1 cellular context compared by ENCODE assay signal in the genomic region with DNA sequence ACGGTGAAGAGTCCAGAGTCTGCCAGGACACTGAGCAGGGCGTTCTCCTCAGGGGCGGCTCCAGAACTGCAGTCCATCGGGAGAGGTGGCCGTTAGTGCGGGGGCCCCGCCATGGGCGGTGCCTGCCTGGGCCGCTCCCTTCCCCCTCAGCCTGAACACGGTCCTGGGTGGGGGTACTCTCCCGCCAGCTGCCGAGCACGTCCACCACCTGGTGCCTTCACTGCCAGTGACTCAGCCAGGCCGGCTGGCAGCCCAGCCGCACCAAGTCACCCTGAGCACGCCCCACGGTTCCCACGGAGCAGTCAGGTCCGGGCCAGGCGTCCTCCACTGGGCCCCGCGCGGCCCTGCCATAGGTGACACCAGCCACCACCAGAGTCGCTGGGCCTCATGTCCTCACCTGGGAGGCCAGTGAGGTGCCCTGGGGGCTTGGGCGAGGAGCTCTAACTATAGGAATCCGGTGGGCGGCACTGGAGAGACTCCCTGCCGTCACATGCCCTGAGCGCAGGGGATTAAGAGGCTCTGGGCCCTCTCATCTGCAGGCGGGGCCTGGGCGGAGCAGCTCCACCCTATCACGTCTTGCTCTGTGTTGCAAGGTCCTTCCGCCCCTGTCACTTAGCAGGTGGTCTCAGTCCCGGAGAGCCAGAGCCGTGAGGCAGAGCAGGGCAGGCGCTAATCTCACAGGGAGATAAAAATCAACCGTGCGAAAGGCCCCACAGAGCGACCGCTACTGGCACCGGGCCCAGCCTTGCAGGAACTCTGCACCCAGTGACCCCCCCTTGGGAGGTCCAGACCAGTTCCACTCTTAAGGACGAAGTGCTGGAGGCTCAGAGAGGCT.
A peak's percentile ranks its signal among the peaks of the same experiment; 100 is the strongest.
TF ChIP-seq lines count a peak whose summit lies in the region.

No MANE protein-coding gene starts in this region.

TF ChIP-seq in K562, 482 proteins besides CTCF, POLR2A, EP300 and RAD21 (continued from another document and continues in another):
- TF ChIP-seq, protein P1, sequence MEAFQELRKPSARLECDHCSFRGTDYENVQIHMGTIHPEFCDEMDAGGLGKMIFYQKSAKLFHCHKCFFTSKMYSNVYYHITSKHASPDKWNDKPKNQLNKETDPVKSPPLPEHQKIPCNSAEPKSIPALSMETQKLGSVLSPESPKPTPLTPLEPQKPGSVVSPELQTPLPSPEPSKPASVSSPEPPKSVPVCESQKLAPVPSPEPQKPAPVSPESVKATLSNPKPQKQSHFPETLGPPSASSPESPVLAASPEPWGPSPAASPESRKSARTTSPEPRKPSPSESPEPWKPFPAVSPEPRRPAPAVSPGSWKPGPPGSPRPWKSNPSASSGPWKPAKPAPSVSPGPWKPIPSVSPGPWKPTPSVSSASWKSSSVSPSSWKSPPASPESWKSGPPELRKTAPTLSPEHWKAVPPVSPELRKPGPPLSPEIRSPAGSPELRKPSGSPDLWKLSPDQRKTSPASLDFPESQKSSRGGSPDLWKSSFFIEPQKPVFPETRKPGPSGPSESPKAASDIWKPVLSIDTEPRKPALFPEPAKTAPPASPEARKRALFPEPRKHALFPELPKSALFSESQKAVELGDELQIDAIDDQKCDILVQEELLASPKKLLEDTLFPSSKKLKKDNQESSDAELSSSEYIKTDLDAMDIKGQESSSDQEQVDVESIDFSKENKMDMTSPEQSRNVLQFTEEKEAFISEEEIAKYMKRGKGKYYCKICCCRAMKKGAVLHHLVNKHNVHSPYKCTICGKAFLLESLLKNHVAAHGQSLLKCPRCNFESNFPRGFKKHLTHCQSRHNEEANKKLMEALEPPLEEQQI (IDR thresholded peaks at IDR 0.05) = no peak
- no peak; the same call in 1 of the 2 replicates for TF ChIP-seq NCOA1 (IDR thresholded peaks at IDR 0.05; ENCODE audit: low read depth)
- peak; percentile 35; the same call in 1 of the 2 replicates for TF ChIP-seq TAL1 (IDR thresholded peaks at IDR 0.05)
- peak; percentile 44; the same call in 1 of the 2 replicates for TF ChIP-seq KLF6 (CRISPR knock-in tag; IDR thresholded peaks at IDR 0.05; ENCODE audit: borderline replicate concordance)
- TF ChIP-seq, protein P2, sequence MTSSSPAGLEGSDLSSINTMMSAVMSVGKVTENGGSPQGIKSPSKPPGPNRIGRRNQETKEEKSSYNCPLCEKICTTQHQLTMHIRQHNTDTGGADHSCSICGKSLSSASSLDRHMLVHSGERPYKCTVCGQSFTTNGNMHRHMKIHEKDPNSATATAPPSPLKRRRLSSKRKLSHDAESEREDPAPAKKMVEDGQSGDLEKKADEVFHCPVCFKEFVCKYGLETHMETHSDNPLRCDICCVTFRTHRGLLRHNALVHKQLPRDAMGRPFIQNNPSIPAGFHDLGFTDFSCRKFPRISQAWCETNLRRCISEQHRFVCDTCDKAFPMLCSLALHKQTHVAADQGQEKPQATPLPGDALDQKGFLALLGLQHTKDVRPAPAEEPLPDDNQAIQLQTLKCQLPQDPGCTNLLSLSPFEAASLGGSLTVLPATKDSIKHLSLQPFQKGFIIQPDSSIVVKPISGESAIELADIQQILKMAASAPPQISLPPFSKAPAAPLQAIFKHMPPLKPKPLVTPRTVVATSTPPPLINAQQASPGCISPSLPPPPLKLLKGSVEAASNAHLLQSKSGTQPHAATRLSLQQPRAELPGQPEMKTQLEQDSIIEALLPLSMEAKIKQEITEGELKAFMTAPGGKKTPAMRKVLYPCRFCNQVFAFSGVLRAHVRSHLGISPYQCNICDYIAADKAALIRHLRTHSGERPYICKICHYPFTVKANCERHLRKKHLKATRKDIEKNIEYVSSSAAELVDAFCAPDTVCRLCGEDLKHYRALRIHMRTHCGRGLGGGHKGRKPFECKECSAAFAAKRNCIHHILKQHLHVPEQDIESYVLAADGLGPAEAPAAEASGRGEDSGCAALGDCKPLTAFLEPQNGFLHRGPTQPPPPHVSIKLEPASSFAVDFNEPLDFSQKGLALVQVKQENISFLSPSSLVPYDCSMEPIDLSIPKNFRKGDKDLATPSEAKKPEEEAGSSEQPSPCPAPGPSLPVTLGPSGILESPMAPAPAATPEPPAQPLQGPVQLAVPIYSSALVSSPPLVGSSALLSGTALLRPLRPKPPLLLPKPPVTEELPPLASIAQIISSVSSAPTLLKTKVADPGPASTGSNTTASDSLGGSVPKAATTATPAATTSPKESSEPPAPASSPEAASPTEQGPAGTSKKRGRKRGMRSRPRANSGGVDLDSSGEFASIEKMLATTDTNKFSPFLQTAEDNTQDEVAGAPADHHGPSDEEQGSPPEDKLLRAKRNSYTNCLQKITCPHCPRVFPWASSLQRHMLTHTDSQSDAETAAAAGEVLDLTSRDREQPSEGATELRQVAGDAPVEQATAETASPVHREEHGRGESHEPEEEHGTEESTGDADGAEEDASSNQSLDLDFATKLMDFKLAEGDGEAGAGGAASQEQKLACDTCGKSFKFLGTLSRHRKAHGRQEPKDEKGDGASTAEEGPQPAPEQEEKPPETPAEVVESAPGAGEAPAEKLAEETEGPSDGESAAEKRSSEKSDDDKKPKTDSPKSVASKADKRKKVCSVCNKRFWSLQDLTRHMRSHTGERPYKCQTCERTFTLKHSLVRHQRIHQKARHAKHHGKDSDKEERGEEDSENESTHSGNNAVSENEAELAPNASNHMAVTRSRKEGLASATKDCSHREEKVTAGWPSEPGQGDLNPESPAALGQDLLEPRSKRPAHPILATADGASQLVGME (CRISPR knock-in tag; IDR thresholded peaks at IDR 0.05) = peak; percentile 67; the same call in 1 of the 2 replicates
- TF ChIP-seq SMAD2 (IDR thresholded peaks at IDR 0.05; ENCODE audit: low read depth, low read length) = no peak
- TF ChIP-seq TCF7L2 (IDR thresholded peaks at IDR 0.05; ENCODE audit: low read depth, low read length) = no peak
- no peak for TF ChIP-seq MXI1 (IDR thresholded peaks at IDR 0.05; ENCODE audit: low read depth, low read length)
- TF ChIP-seq, protein P3, sequence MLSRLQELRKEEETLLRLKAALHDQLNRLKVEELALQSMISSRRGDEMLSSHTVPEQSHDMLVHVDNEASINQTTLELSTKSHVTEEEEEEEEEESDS (CRISPR knock-in tag; IDR thresholded peaks at IDR 0.05) = no peak
- no peak; the same call in 1 of the 2 replicates for TF ChIP-seq ZNF143 (CRISPR knock-in tag; IDR thresholded peaks at IDR 0.05)
- no peak for TF ChIP-seq SRSF3 (IDR thresholded peaks at IDR 0.05; ENCODE audit: insufficient read depth, low read length)
- TF ChIP-seq ZNF3 (CRISPR knock-in tag; IDR thresholded peaks at IDR 0.05) = no peak
- TF ChIP-seq CHD4 (IDR thresholded peaks at IDR 0.05; ENCODE audit: insufficient read depth, insufficient replicate concordance, low read depth, low read length, poor library complexity, severe bottlenecking) = peak; percentile 27
- peak; percentile 27 for TF ChIP-seq DACH1 (IDR thresholded peaks at IDR 0.05; ENCODE audit: partially characterized antibody)
- TF ChIP-seq, protein P4, sequence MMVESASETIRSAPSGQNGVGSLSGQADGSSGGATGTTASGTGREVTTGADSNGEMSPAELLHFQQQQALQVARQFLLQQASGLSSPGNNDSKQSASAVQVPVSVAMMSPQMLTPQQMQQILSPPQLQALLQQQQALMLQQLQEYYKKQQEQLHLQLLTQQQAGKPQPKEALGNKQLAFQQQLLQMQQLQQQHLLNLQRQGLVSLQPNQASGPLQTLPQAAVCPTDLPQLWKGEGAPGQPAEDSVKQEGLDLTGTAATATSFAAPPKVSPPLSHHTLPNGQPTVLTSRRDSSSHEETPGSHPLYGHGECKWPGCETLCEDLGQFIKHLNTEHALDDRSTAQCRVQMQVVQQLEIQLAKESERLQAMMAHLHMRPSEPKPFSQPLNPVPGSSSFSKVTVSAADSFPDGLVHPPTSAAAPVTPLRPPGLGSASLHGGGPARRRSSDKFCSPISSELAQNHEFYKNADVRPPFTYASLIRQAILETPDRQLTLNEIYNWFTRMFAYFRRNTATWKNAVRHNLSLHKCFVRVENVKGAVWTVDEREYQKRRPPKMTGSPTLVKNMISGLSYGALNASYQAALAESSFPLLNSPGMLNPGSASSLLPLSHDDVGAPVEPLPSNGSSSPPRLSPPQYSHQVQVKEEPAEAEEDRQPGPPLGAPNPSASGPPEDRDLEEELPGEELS (CRISPR knock-in tag; IDR thresholded peaks at IDR 0.05; ENCODE audit: borderline replicate concordance) = no peak
- TF ChIP-seq, protein P5, sequence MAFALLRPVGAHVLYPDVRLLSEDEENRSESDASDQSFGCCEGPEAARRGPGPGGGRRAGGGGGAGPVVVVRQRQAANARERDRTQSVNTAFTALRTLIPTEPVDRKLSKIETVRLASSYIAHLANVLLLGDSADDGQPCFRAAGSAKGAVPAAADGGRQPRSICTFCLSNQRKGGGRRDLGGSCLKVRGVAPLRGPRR (CRISPR knock-in tag; IDR thresholded peaks at IDR 0.05) = no peak
- no peak for TF ChIP-seq ARHGAP35 (IDR thresholded peaks at IDR 0.05; ENCODE audit: partially characterized antibody)
- TF ChIP-seq GABPB2 (CRISPR knock-in tag; conservative IDR thresholded peaks at IDR 0.05) = no peak
- TF ChIP-seq SNRNP70 (optimal IDR thresholded peaks at IDR 0.05; ENCODE audit: low read depth, low read length) = no peak
- TF ChIP-seq ZZZ3 (IDR thresholded peaks at IDR 0.05) = no peak
- TF ChIP-seq LARP7 (IDR thresholded peaks at IDR 0.05) = no peak
- TF ChIP-seq MCM5 (IDR thresholded peaks at IDR 0.05; ENCODE audit: low read depth) = no peak
- 0 out of 2 replicates have a peak, but pooled peaks have one; percentile 54 for TF ChIP-seq ELF2 (CRISPR knock-in tag; IDR thresholded peaks at IDR 0.05)
- TF ChIP-seq STAT5B (CRISPR knock-in tag; IDR thresholded peaks at IDR 0.05) = no peak
- peak; percentile 91 for TF ChIP-seq RBFOX2 (IDR thresholded peaks at IDR 0.05; ENCODE audit: low read depth, low read length)
- TF ChIP-seq PYGO2 (tag; IDR thresholded peaks at IDR 0.05) = no peak
- TF ChIP-seq, protein P6, sequence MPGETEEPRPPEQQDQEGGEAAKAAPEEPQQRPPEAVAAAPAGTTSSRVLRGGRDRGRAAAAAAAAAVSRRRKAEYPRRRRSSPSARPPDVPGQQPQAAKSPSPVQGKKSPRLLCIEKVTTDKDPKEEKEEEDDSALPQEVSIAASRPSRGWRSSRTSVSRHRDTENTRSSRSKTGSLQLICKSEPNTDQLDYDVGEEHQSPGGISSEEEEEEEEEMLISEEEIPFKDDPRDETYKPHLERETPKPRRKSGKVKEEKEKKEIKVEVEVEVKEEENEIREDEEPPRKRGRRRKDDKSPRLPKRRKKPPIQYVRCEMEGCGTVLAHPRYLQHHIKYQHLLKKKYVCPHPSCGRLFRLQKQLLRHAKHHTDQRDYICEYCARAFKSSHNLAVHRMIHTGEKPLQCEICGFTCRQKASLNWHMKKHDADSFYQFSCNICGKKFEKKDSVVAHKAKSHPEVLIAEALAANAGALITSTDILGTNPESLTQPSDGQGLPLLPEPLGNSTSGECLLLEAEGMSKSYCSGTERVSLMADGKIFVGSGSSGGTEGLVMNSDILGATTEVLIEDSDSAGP (CRISPR knock-in tag; IDR thresholded peaks at IDR 0.05) = 0 out of 2 replicates have a peak, but pooled peaks have one; percentile 24
- TF ChIP-seq SLC30A9 (CRISPR knock-in tag; IDR thresholded peaks at IDR 0.05) = no peak
- no peak for TF ChIP-seq ZNF124 (CRISPR knock-in tag; IDR thresholded peaks at IDR 0.05)
- TF ChIP-seq IRF2 (CRISPR knock-in tag; IDR thresholded peaks at IDR 0.05) = no peak
- TF ChIP-seq GTF2E2 (tag; IDR thresholded peaks at IDR 0.05) = peak; percentile 28; the same call in 1 of the 2 replicates
- TF ChIP-seq MYNN (IDR thresholded peaks at IDR 0.05) = peak; percentile 75
- no peak for TF ChIP-seq MYNN (CRISPR knock-in tag; IDR thresholded peaks at IDR 0.05)
- TF ChIP-seq BRD4 (IDR thresholded peaks at IDR 0.05) = 0 out of 2 replicates have a peak, but pooled peaks have one; percentile 78
- TF ChIP-seq DIDO1 (tag; IDR thresholded peaks at IDR 0.05; ENCODE audit: low read depth) = no peak
- TF ChIP-seq BRCA1 (IDR thresholded peaks at IDR 0.05) = no peak
- 0 out of 2 replicates have a peak, but pooled peaks have one; percentile 64 for TF ChIP-seq BRCA1 (CRISPR knock-in tag; IDR thresholded peaks at IDR 0.05)
- TF ChIP-seq SPI1 (IDR thresholded peaks at IDR 0.05; ENCODE audit: borderline replicate concordance, low read depth, low read length) = no peak; the same call in 1 of the 2 replicates
- no peak for TF ChIP-seq PRPF4 (IDR thresholded peaks at IDR 0.05; ENCODE audit: insufficient read depth, low read depth, low read length, poor library complexity, severe bottlenecking)
- TF ChIP-seq ESRRB (CRISPR knock-in tag; IDR thresholded peaks at IDR 0.05; ENCODE audit: borderline replicate concordance) = no peak
- TF ChIP-seq, protein P7, sequence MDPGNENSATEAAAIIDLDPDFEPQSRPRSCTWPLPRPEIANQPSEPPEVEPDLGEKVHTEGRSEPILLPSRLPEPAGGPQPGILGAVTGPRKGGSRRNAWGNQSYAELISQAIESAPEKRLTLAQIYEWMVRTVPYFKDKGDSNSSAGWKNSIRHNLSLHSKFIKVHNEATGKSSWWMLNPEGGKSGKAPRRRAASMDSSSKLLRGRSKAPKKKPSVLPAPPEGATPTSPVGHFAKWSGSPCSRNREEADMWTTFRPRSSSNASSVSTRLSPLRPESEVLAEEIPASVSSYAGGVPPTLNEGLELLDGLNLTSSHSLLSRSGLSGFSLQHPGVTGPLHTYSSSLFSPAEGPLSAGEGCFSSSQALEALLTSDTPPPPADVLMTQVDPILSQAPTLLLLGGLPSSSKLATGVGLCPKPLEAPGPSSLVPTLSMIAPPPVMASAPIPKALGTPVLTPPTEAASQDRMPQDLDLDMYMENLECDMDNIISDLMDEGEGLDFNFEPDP (CRISPR knock-in tag; IDR thresholded peaks at IDR 0.05) = no peak
- TF ChIP-seq TCF3 (CRISPR knock-in tag; IDR thresholded peaks at IDR 0.05) = peak; percentile 40
- TF ChIP-seq, protein P8, sequence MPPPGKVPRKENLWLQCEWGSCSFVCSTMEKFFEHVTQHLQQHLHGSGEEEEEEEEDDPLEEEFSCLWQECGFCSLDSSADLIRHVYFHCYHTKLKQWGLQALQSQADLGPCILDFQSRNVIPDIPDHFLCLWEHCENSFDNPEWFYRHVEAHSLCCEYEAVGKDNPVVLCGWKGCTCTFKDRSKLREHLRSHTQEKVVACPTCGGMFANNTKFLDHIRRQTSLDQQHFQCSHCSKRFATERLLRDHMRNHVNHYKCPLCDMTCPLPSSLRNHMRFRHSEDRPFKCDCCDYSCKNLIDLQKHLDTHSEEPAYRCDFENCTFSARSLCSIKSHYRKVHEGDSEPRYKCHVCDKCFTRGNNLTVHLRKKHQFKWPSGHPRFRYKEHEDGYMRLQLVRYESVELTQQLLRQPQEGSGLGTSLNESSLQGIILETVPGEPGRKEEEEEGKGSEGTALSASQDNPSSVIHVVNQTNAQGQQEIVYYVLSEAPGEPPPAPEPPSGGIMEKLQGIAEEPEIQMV (tag; conservative IDR thresholded peaks at IDR 0.05; ENCODE audit: low read depth) = no peak
- TF ChIP-seq ZNF76 (CRISPR knock-in tag; IDR thresholded peaks at IDR 0.05; ENCODE audit: borderline replicate concordance) = 0 out of 2 replicates have a peak, but pooled peaks have one; percentile 71
- no peak for TF ChIP-seq THRAP3 (IDR thresholded peaks at IDR 0.05; ENCODE audit: borderline replicate concordance)
- TF ChIP-seq, protein P9, sequence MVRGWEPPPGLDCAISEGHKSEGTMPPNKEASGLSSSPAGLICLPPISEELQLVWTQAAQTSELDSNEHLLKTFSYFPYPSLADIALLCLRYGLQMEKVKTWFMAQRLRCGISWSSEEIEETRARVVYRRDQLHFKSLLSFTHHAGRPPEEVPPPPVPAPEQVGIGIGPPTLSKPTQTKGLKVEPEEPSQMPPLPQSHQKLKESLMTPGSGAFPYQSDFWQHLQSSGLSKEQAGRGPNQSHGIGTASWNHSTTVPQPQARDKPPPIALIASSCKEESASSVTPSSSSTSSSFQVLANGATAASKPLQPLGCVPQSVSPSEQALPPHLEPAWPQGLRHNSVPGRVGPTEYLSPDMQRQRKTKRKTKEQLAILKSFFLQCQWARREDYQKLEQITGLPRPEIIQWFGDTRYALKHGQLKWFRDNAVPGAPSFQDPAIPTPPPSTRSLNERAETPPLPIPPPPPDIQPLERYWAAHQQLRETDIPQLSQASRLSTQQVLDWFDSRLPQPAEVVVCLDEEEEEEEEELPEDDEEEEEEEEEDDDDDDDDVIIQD (CRISPR knock-in tag; IDR thresholded peaks at IDR 0.05) = no peak
- TF ChIP-seq SMAD3 (CRISPR knock-in tag; conservative IDR thresholded peaks at IDR 0.05) = no peak
